ENCODE assay signal across 8 cellular contexts in genomic region chr12:132489602-132490239, GRCh38. TPM values are rescaled to one million over a fixed set of nuclear protein-coding genes. Genes with fewer than 3 reads are reported as not detected.
DNase-seq lines count a peak whose midpoint lies in the region; ATAC-seq and TF ChIP-seq lines count a peak whose summit lies in the region.

Gene FBRSL1 (plus strand): TSS chr12:132490151.

- TF ChIP-seq CTCF in chondrocyte (IDR thresholded peaks at IDR 0.05): peak; percentile 50

- CTCF ChIA-PET in activated CD4-positive, alpha-beta T cell treated with anti-CD3 and anti-CD28 coated beads for 36 hours (lab: Charles Lee): no interaction called here

- H3K9me3 Mint-ChIP-seq in activated CD4-positive, alpha-beta T cell treated with anti-CD3 and anti-CD28 coated beads for 36 hours (ENCODE audit: low read depth): no peaks in the 10 kb centered on the region
- H3K9me3 Mint-ChIP-seq in chondrocyte (ENCODE audit: low read depth): no peaks in the 10 kb centered on the region

- intact Hi-C loops in activated CD4-positive, alpha-beta T cell treated with anti-CD3 and anti-CD28 coated beads for 36 hours (cut with DNase I, micrococcal nuclease): loop anchor here (1.0 to 10.0 kb wide), 17 partner anchors 14 to 1617 kb away; partner anchors contain the start of genes ANKLE2 (in 1 of the 2), DDX51 (in 1 of the 2), EP400 (in 1 of the 2) and GOLGA3 (in 1 of the 2)

- H3K27me3 Mint-ChIP-seq in activated CD4-positive, alpha-beta T cell treated with anti-CD3 and anti-CD28 coated beads for 36 hours: no peaks in the 10 kb centered on the region
- H3K27me3 Mint-ChIP-seq in chondrocyte (ENCODE audit: low read depth): no peaks in the 10 kb centered on the region

- H3K36me3 Mint-ChIP-seq in activated CD4-positive, alpha-beta T cell treated with anti-CD3 and anti-CD28 coated beads for 36 hours (ENCODE audit: low read depth): peaks cover 2% of the 10 kb centered on the region
- H3K36me3 Mint-ChIP-seq in chondrocyte (ENCODE audit: low read depth): no peaks in the 10 kb centered on the region

- peaks cover 61% of the 10 kb centered on the region for H3K4me1 Mint-ChIP-seq in activated CD4-positive, alpha-beta T cell treated with anti-CD3 and anti-CD28 coated beads for 36 hours
- H3K4me1 Mint-ChIP-seq in chondrocyte (ENCODE audit: low read depth): peaks cover 40% of the 10 kb centered on the region

- ATAC-seq in GM19025 (IDR thresholded peaks at IDR 0.05; ENCODE audit: low read depth, unreplicated experiment) (peak; percentile 48), HG03354 (IDR thresholded peaks at IDR 0.05; ENCODE audit: poor library complexity, severe bottlenecking, unreplicated experiment) (peak; percentile 72)
- peak; percentile 74 for ATAC-seq in activated CD4-positive, alpha-beta T cell treated with anti-CD3 and anti-CD28 coated beads for 36 hours

- H3K4me3 Mint-ChIP-seq in activated CD4-positive, alpha-beta T cell treated with anti-CD3 and anti-CD28 coated beads for 36 hours: peak within 1 kb of the TSS; percentile 85
- peak within 1 kb of the TSS; percentile 74 for H3K4me3 Mint-ChIP-seq in chondrocyte (ENCODE audit: unreplicated experiment)

- POLR2A ChIA-PET in activated CD4-positive, alpha-beta T cell treated with anti-CD3 and anti-CD28 coated beads for 36 hours (lab: Charles Lee): no interaction called here

- peak; percentile 99 for DNase-seq in AG08395 (ENCODE audit: low spot score)
- peak; percentile 89 for DNase-seq in NCI-H510A (lab: John Stamatoyannopoulos, UW)
- peak; percentile 98 for DNase-seq in activated CD4-positive, alpha-beta T cell treated with anti-CD3 and anti-CD28 coated beads for 36 hours
- no peak for DNase-seq in chondrocyte (ENCODE audit: low spot score)
- peak; percentile 86 for DNase-seq in kidney tubule cell (ENCODE audit: low spot score)
- DNase-seq in stimulated activated CD4-positive, alpha-beta T cell treated with anti-CD3 and anti-CD28 coated beads, Interleukin-15, amount 100 ng/mL, for 24 hours: peak; percentile 93

- H3K27ac Mint-ChIP-seq in activated CD4-positive, alpha-beta T cell treated with anti-CD3 and anti-CD28 coated beads for 36 hours: peak within 1 kb of the TSS; percentile 85
- H3K27ac Mint-ChIP-seq in chondrocyte (ENCODE audit: unreplicated experiment): peak within 1 kb of the TSS; percentile 29

RNA-seq across cellular contexts. Expression of gene FBRSL1, which starts in this region (rescaled TPM):
- 10 to 100 TPM; 35.7 to 55.1 TPM for total RNA-seq in activated CD4-positive, alpha-beta T cell treated with anti-CD3 and anti-CD28 coated beads for 36 hours
- total RNA-seq in chondrocyte: 35.3 to 41.6 TPM (median 41.1 TPM) in 3 replicates
